In genomic region chr1:227062306-227062705, GRCh38 we compare ENCODE assay signal across 18 cellular contexts.
DNase-seq lines count a peak whose midpoint lies in the region; ATAC-seq and TF ChIP-seq lines count a peak whose summit lies in the region.
"Had no signal": no experiment of that assay in that cellular context is flagged by ENCODE, and none has a peak within 500 bp of the region (broad histone marks: within the 10 kb centered on the region; RNA-seq: fewer than 3 reads in every experiment).

No MANE protein-coding gene starts in this region.

- H3K9me3 Mint-ChIP-seq in nephron progenitor cell = peaks cover 15% of the 10 kb centered on the region

- peak overlapping the region; percentile 13 for H3K27ac Mint-ChIP-seq in nephron progenitor cell
- H3K27ac Mint-ChIP-seq: B cell; CD4-positive, alpha-beta T cell; CD8-positive, alpha-beta T cell had no signal

- BruUV-seq in A673 (replicated peaks; lab: Mats Ljungman, UMichigan) = no TSS peak

- intact Hi-C loops in A673 (cut with micrococcal nuclease; ENCODE audit: unreplicated experiment) = no loop called here

- H3K36me3 ChIP-seq in A673 (ENCODE audit: insufficient read depth, low read length, poor library complexity, severe bottlenecking) = no peaks in the 10 kb centered on the region
- peaks cover 0 to 8% (median 7%) of the 10 kb centered on the region in 5 donors for H3K36me3 ChIP-seq in subcutaneous abdominal adipose tissue (ENCODE audit: control insufficient read depth in 5 of 5, insufficient read depth in 5 of 5, low read length in 5 of 5)

- H3K9me3 ChIP-seq in A673 (ENCODE audit: low read depth, low read length, poor library complexity, severe bottlenecking) (no peaks in the 10 kb centered on the region), subcutaneous abdominal adipose tissue (ENCODE audit: control insufficient read depth in 5 of 5, low read length in 5 of 5) (peaks cover 0 to 2% (median 0%) of the 10 kb centered on the region in 5 donors)
- H3K9me3 ChIP-seq: Caco-2 had no signal

- TF ChIP-seq CTCF in A673 (conservative IDR thresholded peaks at IDR 0.05; ENCODE audit: low read depth, low read length) = no peak
- TF ChIP-seq CTCF in nephron progenitor cell (IDR thresholded peaks at IDR 0.05) = no peak

- no peak overlapping the region for H3K9ac ChIP-seq in subcutaneous abdominal adipose tissue (ENCODE audit: low read length in 5 of 5)
- H3K9ac ChIP-seq: BLaER1 treated with 17β-estradiol and CSF1 and Interleukin-3, amounts not matched to agents 10 nM and 100 nM had no signal

- H3K4me1 ChIP-seq in A673 (ENCODE audit: insufficient read depth, low read length, poor library complexity, severe bottlenecking) = no peaks in the 10 kb centered on the region
- peaks cover 0 to 20% (median 7%) of the 10 kb centered on the region in 5 donors for H3K4me1 ChIP-seq in subcutaneous abdominal adipose tissue (ENCODE audit: control insufficient read depth in 5 of 5, insufficient read depth in 5 of 5, low read length in 5 of 5)
- H3K4me1 ChIP-seq: BLaER1 treated with 17β-estradiol and CSF1 and Interleukin-3, amounts not matched to agents 10 nM and 100 nM; Caco-2 had no signal

- H3K27me3 ChIP-seq in A673 (replicated peaks; ENCODE audit: insufficient read depth, low read depth, low read length, poor library complexity) (no peaks in the 10 kb centered on the region), subcutaneous abdominal adipose tissue (ENCODE audit: control insufficient read depth in 5 of 5, insufficient read depth in 4 of 5, low read length in 5 of 5) (no peaks in the 10 kb centered on the region)
- H3K27me3 ChIP-seq: BLaER1 treated with 17β-estradiol and CSF1 and Interleukin-3, amounts not matched to agents 10 nM and 100 nM had no signal

- peaks cover 47% of the 10 kb centered on the region for H3K36me3 Mint-ChIP-seq in nephron progenitor cell (ENCODE audit: low read depth)

- POLR2A ChIA-PET in A673 (lab: Charles Lee; ENCODE audit: low non-redundant PET) = interaction anchor here (0.7 kb wide), 1 partner anchor 429 kb away, joined by 3 read pairs; no protein-coding TSS in a partner anchor

- CTCF ChIA-PET in A673 (lab: Charles Lee) = no interaction called here

- no peak for ATAC-seq in HG02840 (IDR thresholded peaks at IDR 0.05; ENCODE audit: low FRiP score, unreplicated experiment)
- ATAC-seq: CD8-positive, alpha-beta T cell had no signal

- H3K27ac ChIP-seq in A673 (ENCODE audit: low read depth, low read length, poor library complexity, severe bottlenecking) (no peak overlapping the region), subcutaneous abdominal adipose tissue (ENCODE audit: low read depth, low read length) (peak overlapping the region; percentile 32)
- H3K27ac ChIP-seq: BLaER1 treated with 17β-estradiol and CSF1 and Interleukin-3, amounts not matched to agents 10 nM and 100 nM; C4-2B had no signal

- DNase-seq in A673 (ENCODE audit: low spot score) = peak; percentile 17
- peak; percentile 38 for DNase-seq in dermis blood vessel endothelial cell
- no peak for DNase-seq in nephron progenitor cell
- DNase-seq in NCI-H510A (lab: John Stamatoyannopoulos, UW) = no peak
- no peak for DNase-seq in NCI-H128 (lab: John Stamatoyannopoulos, UW; ENCODE audit: unreplicated experiment)
- DNase-seq: 8988T; AML-193; Caco-2; Calu3; CD4-positive, alpha-beta T cell; CD8-positive, alpha-beta T cell; DMS79 treated with DMSO at 0.1 percent for 48 hours; GF-D8 had no signal

- H3K27me3 Mint-ChIP-seq in nephron progenitor cell (ENCODE audit: low read depth, poor library complexity) = peaks cover 3% of the 10 kb centered on the region

- H3K4me3 Mint-ChIP-seq in nephron progenitor cell = no peak overlapping the region
- H3K4me3 Mint-ChIP-seq: B cell; CD4-positive, alpha-beta T cell; CD8-positive, alpha-beta T cell had no signal

- H3K4me3 ChIP-seq in A673 (ENCODE audit: low read depth, low read length, poor library complexity, severe bottlenecking) (no peak overlapping the region), subcutaneous abdominal adipose tissue (ENCODE audit: low read depth in 1 of 5, low read length in 5 of 5) (no peak overlapping the region)
- H3K4me3 ChIP-seq: BLaER1 treated with 17β-estradiol and CSF1 and Interleukin-3, amounts not matched to agents 10 nM and 100 nM had no signal

- H3K4me1 Mint-ChIP-seq in nephron progenitor cell = no peaks in the 10 kb centered on the region
- H3K4me1 Mint-ChIP-seq: B cell had no signal

Comparison
In these comparisons a context has a peak if more than half of its experiments do, and no peak if none do; other contexts are left out.
1. DNase-seq: peak in A673 (single experiment) and dermis blood vessel endothelial cell (single experiment); none in nephron progenitor cell (single experiment), NCI-H510A (single experiment) and NCI-H128 (single experiment).